Comparison of ENCODE assay signal across 8 cellular contexts in the genomic region with DNA sequence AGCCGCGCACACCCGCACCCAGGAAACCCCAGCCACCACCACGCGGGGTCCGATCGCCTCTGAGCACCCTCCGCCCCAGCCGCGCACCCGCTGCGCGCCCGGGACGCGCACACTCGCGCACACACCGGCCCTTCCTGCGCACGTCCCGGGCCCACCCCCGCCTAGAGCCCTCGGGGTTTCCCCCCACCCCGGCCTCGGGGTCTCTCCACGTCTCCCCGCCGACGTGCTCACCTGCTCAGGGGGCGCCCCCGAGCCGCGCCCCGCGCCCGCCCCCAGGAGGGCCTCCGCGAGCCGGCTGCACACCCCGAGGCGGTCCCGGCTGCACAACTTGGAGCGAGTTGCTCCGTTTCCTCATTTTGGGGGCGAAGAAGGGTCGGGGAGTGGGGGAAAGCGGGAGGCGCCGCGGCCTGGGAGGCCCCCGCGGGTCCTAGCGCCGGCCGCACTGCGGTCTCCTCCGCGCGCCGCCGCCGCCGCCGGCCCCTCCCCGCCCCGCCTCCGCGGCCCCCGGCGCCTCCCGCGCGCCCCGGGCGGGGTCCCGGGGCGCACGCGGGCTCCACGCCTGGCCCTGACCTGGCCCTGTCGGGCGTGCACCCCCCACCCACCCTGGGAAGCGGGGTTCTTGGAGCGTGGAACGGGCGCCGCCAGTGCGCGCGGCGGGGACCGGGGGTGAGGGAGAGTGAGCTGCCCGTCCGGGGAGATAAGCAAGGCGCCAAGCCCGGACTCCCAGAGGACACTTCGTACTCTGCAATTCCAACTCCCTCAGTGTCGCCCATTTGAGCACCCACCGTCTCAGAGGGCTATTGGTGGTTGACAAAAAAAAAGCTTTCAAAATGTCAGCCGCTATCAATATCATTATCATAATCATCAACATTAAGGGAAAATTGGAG. TPM values are rescaled to one million over a fixed set of nuclear protein-coding genes. Genes with fewer than 3 reads are reported as not detected.
DNase-seq lines count a peak whose midpoint lies in the region; ATAC-seq and TF ChIP-seq lines count a peak whose summit lies in the region.

TSS of gene MATK (minus strand) at position 444 of the 887 bp plus-strand sequence. CDS start 1,246 bp downstream, outside the sequence.

- H3K36me3 ChIP-seq in CD4-positive, alpha-beta memory T cell (ENCODE audit: insufficient read depth, low read length), result no peaks in the 10 kb centered on the region

- CTCF ChIA-PET in CD4-positive, alpha-beta memory T cell (lab: Charles Lee; ENCODE audit: partially characterized antibody), result no interaction called here

- POLR2A ChIA-PET in CD4-positive, alpha-beta memory T cell (lab: Charles Lee; ENCODE audit: partially characterized antibody), result interaction anchor here (1.0 to 2.1 kb wide), 4 partner anchors 12 to 36 kb away, joined by 3 to 8 read pairs (median 4); partner anchors contain the start of gene MRPL54
- POLR2A ChIA-PET in activated naive CD8-positive, alpha-beta T cell treated with anti-CD3 and anti-CD28 coated beads, Interleukin-2, amount 10 ng/mL, durations not matched to agents 7 days and 5 days (lab: Charles Lee), result interaction anchor here (0.6 to 1.0 kb wide), 2 partner anchors 12 to 388 kb away, joined by 3 read pairs; no protein-coding TSS in a partner anchor

- ATAC-seq in activated naive CD8-positive, alpha-beta T cell treated with anti-CD3 and anti-CD28 coated beads, Interleukin-2, amount 10 ng/mL, durations not matched to agents 7 days and 5 days (ENCODE audit: low read depth), result peak; percentile 43
- no peak for ATAC-seq in HG03025 (IDR thresholded peaks at IDR 0.05; ENCODE audit: low FRiP score, unreplicated experiment)

- intact Hi-C loops in CD4-positive, alpha-beta memory T cell (cut with micrococcal nuclease), result loop anchor here (1.0 kb wide), 1 partner anchor 36 kb away; no protein-coding TSS in a partner anchor

- H3K4me3 ChIP-seq in CD4-positive, alpha-beta memory T cell (ENCODE audit: low read length in 2 of 2), result peak within 1 kb of the TSS; percentile 23 to 36

- peaks cover 12 to 16% of the 10 kb centered on the region in 2 donors for H3K36me3 Mint-ChIP-seq in CD4-positive, alpha-beta memory T cell
- peaks cover 24% of the 10 kb centered on the region for H3K36me3 Mint-ChIP-seq in activated naive CD8-positive, alpha-beta T cell treated with anti-CD3 and anti-CD28 coated beads, Interleukin-2, amount 10 ng/mL, durations not matched to agents 7 days and 5 days
- H3K36me3 Mint-ChIP-seq in neural crest cell (ENCODE audit: low read depth), result no peaks in the 10 kb centered on the region

- TF ChIP-seq CTCF in neural crest cell (conservative IDR thresholded peaks at IDR 0.05), result no peak

- H3K27ac ChIP-seq in CD4-positive, alpha-beta memory T cell (ENCODE audit: low read depth, low read length), result peak within 1 kb of the TSS; percentile 31

- peak within 1 kb of the TSS; percentile 82 to 85 (median 83) for H3K4me3 Mint-ChIP-seq in CD4-positive, alpha-beta memory T cell
- peak within 1 kb of the TSS; percentile 83 for H3K4me3 Mint-ChIP-seq in activated naive CD8-positive, alpha-beta T cell treated with anti-CD3 and anti-CD28 coated beads, Interleukin-2, amount 10 ng/mL, durations not matched to agents 7 days and 5 days
- H3K4me3 Mint-ChIP-seq in neural crest cell, result peak within 1 kb of the TSS; percentile 41

- H3K9me3 Mint-ChIP-seq in CD4-positive, alpha-beta memory T cell, result peaks cover 2 to 19% (median 16%) of the 10 kb centered on the region in 8 donors
- peaks cover 11% of the 10 kb centered on the region for H3K9me3 Mint-ChIP-seq in activated naive CD8-positive, alpha-beta T cell treated with anti-CD3 and anti-CD28 coated beads, Interleukin-2, amount 10 ng/mL, durations not matched to agents 7 days and 5 days
- peaks cover 8% of the 10 kb centered on the region for H3K9me3 Mint-ChIP-seq in neural crest cell

- H3K27me3 ChIP-seq in CD4-positive, alpha-beta memory T cell (ENCODE audit: insufficient read depth, low read length), result no peaks in the 10 kb centered on the region

- H3K27me3 Mint-ChIP-seq in CD4-positive, alpha-beta memory T cell, result no peaks in the 10 kb centered on the region
- no peaks in the 10 kb centered on the region for H3K27me3 Mint-ChIP-seq in activated naive CD8-positive, alpha-beta T cell treated with anti-CD3 and anti-CD28 coated beads, Interleukin-2, amount 10 ng/mL, durations not matched to agents 7 days and 5 days
- H3K27me3 Mint-ChIP-seq in neural crest cell (ENCODE audit: low read depth), result peaks cover 81% of the 10 kb centered on the region

- H3K4me1 ChIP-seq in CD4-positive, alpha-beta memory T cell (ENCODE audit: insufficient read depth, low read length), result peaks cover 6% of the 10 kb centered on the region

- DNase-seq in CD4-positive, alpha-beta memory T cell, result peak in 1 of 5 donors; percentile 32
- DNase-seq in MV-4-11 (lab: John Stamatoyannopoulos, UW) (peak; percentile 51), neural crest cell (ENCODE audit: low read depth, low spot score) (no peak), HK-2 (ENCODE audit: unreplicated experiment) (no peak), cerebellar nuclear complex (lab: John Stamatoyannopoulos, UW) (no peak), DMS79 (lab: John Stamatoyannopoulos, UW) (no peak)
- peak; percentile 66 for DNase-seq in activated naive CD8-positive, alpha-beta T cell treated with anti-CD3 and anti-CD28 coated beads, Interleukin-2, amount 10 ng/mL, durations not matched to agents 7 days and 5 days

- peaks cover 0 to 12% of the 10 kb centered on the region in 2 donors for H3K9me3 ChIP-seq in CD4-positive, alpha-beta memory T cell (ENCODE audit: control insufficient read depth in 1 of 2, low read length in 2 of 2)

- peaks cover 8 to 18% (median 12%) of the 10 kb centered on the region in 4 donors for H3K4me1 Mint-ChIP-seq in CD4-positive, alpha-beta memory T cell
- peaks cover 8% of the 10 kb centered on the region for H3K4me1 Mint-ChIP-seq in activated naive CD8-positive, alpha-beta T cell treated with anti-CD3 and anti-CD28 coated beads, Interleukin-2, amount 10 ng/mL, durations not matched to agents 7 days and 5 days
- no peaks in the 10 kb centered on the region for H3K4me1 Mint-ChIP-seq in neural crest cell

- peak within 1 kb of the TSS in 4 of 7 donors; percentile 54 to 88 (median 60) for H3K27ac Mint-ChIP-seq in CD4-positive, alpha-beta memory T cell
- peak within 1 kb of the TSS; percentile 70 for H3K27ac Mint-ChIP-seq in activated naive CD8-positive, alpha-beta T cell treated with anti-CD3 and anti-CD28 coated beads, Interleukin-2, amount 10 ng/mL, durations not matched to agents 7 days and 5 days
- H3K27ac Mint-ChIP-seq in neural crest cell (ENCODE audit: unreplicated experiment), result no peak within 1 kb of the TSS

RNA-seq across cellular contexts. Expression of gene MATK, which starts in this region (rescaled TPM):
- 1 to 10 TPM; 7.2 to 9.6 TPM for total RNA-seq in CD4-positive, alpha-beta memory T cell
- polyA plus RNA-seq in CD4-positive, alpha-beta memory T cell, result 10 to 100 TPM; 19.4 to 27.7 TPM
- total RNA-seq in activated naive CD8-positive, alpha-beta T cell treated with anti-CD3 and anti-CD28 coated beads, Interleukin-2, amount 10 ng/mL, durations not matched to agents 7 days and 5 days, result 10 to 100 TPM; 29.4 to 31.8 TPM
- not detected in 2 replicates for total RNA-seq in neural crest cell

Comparison
In these comparisons a context has a peak if more than half of its experiments do, and no peak if none do; other contexts are left out.
1. DNase-seq: peak in MV-4-11 (single experiment) and activated naive CD8-positive, alpha-beta T cell treated with anti-CD3 and anti-CD28 coated beads, Interleukin-2, amount 10 ng/mL, durations not matched to agents 7 days and 5 days (single experiment); none in neural crest cell (single experiment), HK-2 (single experiment), cerebellar nuclear complex (0 of 2) and DMS79 (single experiment).
2. Peak in every context shown above with its lines, with median percentiles within 50 percentile points of each other: H3K4me3 Mint-ChIP-seq.